In genomic region chr19:48338802-48339660, GRCh38 we compare ENCODE assay signal across 17 cellular contexts. TPM values are rescaled to one million over a fixed set of nuclear protein-coding genes. Genes with fewer than 3 reads are reported as not detected.
DNase-seq lines count a peak whose midpoint lies in the region; ATAC-seq, FAIRE-seq and TF ChIP-seq lines count a peak whose summit lies in the region.
"Had no signal": no experiment of that assay in that cellular context is flagged by ENCODE, and none has a peak within 500 bp of the region (broad histone marks: within the 10 kb centered on the region; RNA-seq: fewer than 3 reads in every experiment).

No MANE protein-coding gene starts in this region.

- no peak overlapping the region; the same call in 1 of the 2 replicates for H3K27ac ChIP-seq in HCT116 (ENCODE audit: low read depth, low read length)

- H3K9me3 Mint-ChIP-seq in activated T-helper 17 cell treated with anti-CD3 and anti-CD28 coated beads, Interleukin-2, amount 50 U/mL, for 72 hours = no peaks in the 10 kb centered on the region
- no peaks in the 10 kb centered on the region for H3K9me3 Mint-ChIP-seq in neural crest cell
- H3K9me3 Mint-ChIP-seq in progenitor cell of endocrine pancreas (ENCODE audit: low read depth) = no peaks in the 10 kb centered on the region
- H3K9me3 Mint-ChIP-seq: CD8-positive, alpha-beta T cell had no signal

- TF ChIP-seq CTCF in GM13976 (IDR thresholded peaks at IDR 0.05; ENCODE audit: borderline replicate concordance, control extremely low read depth, extremely low read depth, insufficient read depth, missing control alignments) (no peak), HCT116 (IDR thresholded peaks at IDR 0.05 in 2 of 3, conservative IDR thresholded peaks at IDR 0.05 in 1 of 3; ENCODE audit: borderline replicate concordance in 1 of 3, insufficient read depth in 1 of 3, low read depth in 2 of 3, low read length in 2 of 3) (peak in 1 of 3 experiments; percentile 15; a peak in 1 of 6 replicates), neural crest cell (conservative IDR thresholded peaks at IDR 0.05) (no peak), progenitor cell of endocrine pancreas (IDR thresholded peaks at IDR 0.05; ENCODE audit: unreplicated experiment) (no peak)

- H3K9me2 ChIP-seq in HCT116 (ENCODE audit: insufficient read depth) = no peaks in the 10 kb centered on the region

- no peak overlapping the region for H3K9ac ChIP-seq in HCT116 (ENCODE audit: low read length)

- CTCF ChIA-PET in HCT116 (lab: Charles Lee) = no interaction called here

- H3K4me1 ChIP-seq in HCT116 (ENCODE audit: control insufficient read depth in 1 of 2, insufficient read depth in 2 of 2, low read length in 2 of 2) = peaks cover 10 to 33% of the 10 kb centered on the region in 2 experiments

- no peak overlapping the region for H3K4me2 ChIP-seq in HCT116 (ENCODE audit: low read length)

- RAD21 ChIA-PET in HCT116 (lab: Charles Lee; ENCODE audit: low non-redundant PET in 1 of 2, low total read pairs in 2 of 2, uncharacterized antibody in 2 of 2, unreplicated experiment in 2 of 2) = no interaction called here

- peak; percentile 10 for DNase-seq in GM13976 (ENCODE audit: low spot score)
- no peak for DNase-seq in HCT116 (ENCODE audit: low read depth, low spot score)
- no peak for DNase-seq in neural crest cell (ENCODE audit: low read depth, low spot score)
- DNase-seq in activated CD4-positive, CD25-positive, alpha-beta regulatory T cell (lab: John Stamatoyannopoulos, UW) = no peak
- DNase-seq in GM12891 (ENCODE audit: insufficient read length, low spot score) = no peak
- no peak for DNase-seq in progenitor cell of endocrine pancreas (ENCODE audit: low spot score, unreplicated experiment)
- DNase-seq: C1 segment of cervical spinal cord; CD8-positive, alpha-beta T cell; DND-41; Kasumi-1; NCI-H1417; NCI-H1694 treated with DMSO at 0.1 percent for 48 hours had no signal

- intact Hi-C loops in HCT116 (cut with micrococcal nuclease) = no loop called here

- H3K4me3 ChIP-seq in HCT116 (replicated peaks in 1 of 2; ENCODE audit: low read depth in 1 of 2, low read length in 2 of 2) = no peak overlapping the region
- H3K4me3 ChIP-seq: GM12878 had no signal

- POLR2A ChIA-PET in HCT116 (lab: Charles Lee) = interaction anchor here (0.6 kb wide), 1 partner anchor 25 kb away, joined by 4 read pairs; the partner anchor contains the start of genes SYNGR4 and TMEM143

- peaks cover 6% of the 10 kb centered on the region for H3K4me1 Mint-ChIP-seq in activated T-helper 17 cell treated with anti-CD3 and anti-CD28 coated beads, Interleukin-2, amount 50 U/mL, for 72 hours
- peaks cover 8% of the 10 kb centered on the region for H3K4me1 Mint-ChIP-seq in neural crest cell
- no peaks in the 10 kb centered on the region for H3K4me1 Mint-ChIP-seq in progenitor cell of endocrine pancreas (ENCODE audit: low read depth)

- H3K9me3 ChIP-seq in HCT116 (ENCODE audit: control insufficient read depth in 1 of 2, insufficient read depth in 1 of 2, low read depth in 1 of 2, low read length in 2 of 2) = no peaks in the 10 kb centered on the region

- no peaks in the 10 kb centered on the region for H3K27me3 ChIP-seq in HCT116 (ENCODE audit: insufficient read depth, low read length)

- ATAC-seq in HCT116 = no peak
- ATAC-seq in activated T-helper 17 cell treated with anti-CD3 and anti-CD28 coated beads, Interleukin-2, amount 50 U/mL, for 72 hours (replicated peaks) = no peak
- ATAC-seq in HG02970 (IDR thresholded peaks at IDR 0.05; ENCODE audit: low FRiP score, unreplicated experiment) = no peak
- ATAC-seq: CD8-positive, alpha-beta T cell; GM12878; Panc1 had no signal

- TF ChIP-seq POLR2A in HCT116 (IDR thresholded peaks at IDR 0.05; ENCODE audit: borderline replicate concordance, extremely low read depth, insufficient read depth, insufficient read length) (no peak), GM12891 (IDR thresholded peaks at IDR 0.05; ENCODE audit: low read depth, low read length) (no peak)

- no peaks in the 10 kb centered on the region for H3K36me3 Mint-ChIP-seq in activated T-helper 17 cell treated with anti-CD3 and anti-CD28 coated beads, Interleukin-2, amount 50 U/mL, for 72 hours (ENCODE audit: low read depth)
- H3K36me3 Mint-ChIP-seq in neural crest cell (ENCODE audit: low read depth) (no peaks in the 10 kb centered on the region), progenitor cell of endocrine pancreas (ENCODE audit: insufficient read depth) (no peaks in the 10 kb centered on the region)

- no peaks in the 10 kb centered on the region for H3K36me3 ChIP-seq in HCT116 (ENCODE audit: control insufficient read depth in 1 of 2, insufficient read depth in 2 of 2, low read length in 2 of 2)

- no TSS peak for BruUV-seq in HCT116 (replicated peaks; lab: Mats Ljungman, UMichigan)

- H2AFZ ChIP-seq in HCT116 (ENCODE audit: low read depth, low read length, poor library complexity, severe bottlenecking) = no peak overlapping the region

- H3K27ac Mint-ChIP-seq in activated T-helper 17 cell treated with anti-CD3 and anti-CD28 coated beads, Interleukin-2, amount 50 U/mL, for 72 hours = peak overlapping the region; percentile 72
- H3K27ac Mint-ChIP-seq in neural crest cell (ENCODE audit: unreplicated experiment) = peak overlapping the region; percentile 27
- H3K27ac Mint-ChIP-seq in progenitor cell of endocrine pancreas = no peak overlapping the region
- H3K27ac Mint-ChIP-seq: CD8-positive, alpha-beta T cell had no signal

- H4K20me1 ChIP-seq in HCT116 (ENCODE audit: insufficient read depth) = no peaks in the 10 kb centered on the region

- peak; percentile 46; the same call in 1 of the 2 replicates for TF ChIP-seq RAD21 in HCT116 (IDR thresholded peaks at IDR 0.05; ENCODE audit: low read depth)

- FAIRE-seq in GM12891 (lab: Jason Lieb, UNC) = no peak
- FAIRE-seq: GM12878 had no signal

- H3K4me3 Mint-ChIP-seq in activated T-helper 17 cell treated with anti-CD3 and anti-CD28 coated beads, Interleukin-2, amount 50 U/mL, for 72 hours = no peak overlapping the region
- H3K4me3 Mint-ChIP-seq in neural crest cell = no peak overlapping the region
- H3K4me3 Mint-ChIP-seq in progenitor cell of endocrine pancreas (ENCODE audit: low read depth) = no peak overlapping the region
- H3K4me3 Mint-ChIP-seq: CD8-positive, alpha-beta T cell had no signal

- H3K27me3 Mint-ChIP-seq in activated T-helper 17 cell treated with anti-CD3 and anti-CD28 coated beads, Interleukin-2, amount 50 U/mL, for 72 hours = no peaks in the 10 kb centered on the region
- H3K27me3 Mint-ChIP-seq in neural crest cell (ENCODE audit: low read depth) (peaks cover 3% of the 10 kb centered on the region), progenitor cell of endocrine pancreas (no peaks in the 10 kb centered on the region)

- no peaks in the 10 kb centered on the region for H3K79me2 ChIP-seq in HCT116 (ENCODE audit: insufficient read depth, low read length)

- in situ Hi-C loops in GM13976 (cut with MboI; ENCODE audit: low sequenced_read_pairs, unreplicated experiment) = no loop called here

TF ChIP-seq in HCT116, 20 proteins besides CTCF, POLR2A, EP300 and RAD21 (continues in another document):
- TF ChIP-seq ATF3 (IDR thresholded peaks at IDR 0.05) = no peak
- TF ChIP-seq ELF1 (IDR thresholded peaks at IDR 0.05; ENCODE audit: borderline replicate concordance, low read depth) = no peak
- no peak for TF ChIP-seq ZFX (IDR thresholded peaks at IDR 0.05)
- TF ChIP-seq JUND (IDR thresholded peaks at IDR 0.05) = no peak
- no peak for TF ChIP-seq SRF (IDR thresholded peaks at IDR 0.05; ENCODE audit: low read depth)

TF ChIP-seq in GM12891, 5 proteins besides CTCF, POLR2A, EP300 and RAD21:
- TF ChIP-seq SPI1 (IDR thresholded peaks at IDR 0.05; ENCODE audit: low read depth, low read length) (no peak), PAX5 (IDR thresholded peaks at IDR 0.05; ENCODE audit: insufficient read depth, low read length, severe bottlenecking) (no peak), TAF1 (IDR thresholded peaks at IDR 0.05; ENCODE audit: low read depth, low read length) (no peak), POU2F2 (IDR thresholded peaks at IDR 0.05; ENCODE audit: low read depth, low read length) (no peak), POLR2AphosphoS5 (IDR thresholded peaks at IDR 0.05; ENCODE audit: low read depth, low read length) (no peak)

RNA-seq across cellular contexts. Expression of gene EMP3, which starts 13.7 kb away (rescaled TPM):
- total RNA-seq in HCT116 (2021; ENCODE audit: unreplicated experiment) (92.9 TPM), neural crest cell (27.4 and 30.5 TPM in 2 replicates), progenitor cell of endocrine pancreas (2.9 and 3.8 TPM in 2 replicates)
- 191 and 197 TPM in 2 replicates for polyA plus RNA-seq in HCT116 (2012)
- 100 to 1,000 TPM; 190 to 192 TPM for total RNA-seq in activated T-helper 17 cell treated with anti-CD3 and anti-CD28 coated beads, Interleukin-2, amount 50 U/mL, for 72 hours
- polyA plus RNA-seq in GM12891 (2012; ENCODE audit: low read depth, missing spikeins) = 96.4 TPM

RNA-seq across cellular contexts. Expression of gene TMEM143, which starts 24.7 kb away (rescaled TPM):
- total RNA-seq in HCT116 (2021; ENCODE audit: unreplicated experiment) (13.2 TPM), neural crest cell (6.8 and 8.4 TPM in 2 replicates), progenitor cell of endocrine pancreas (9.5 and 10.3 TPM in 2 replicates)
- polyA plus RNA-seq in HCT116 (2012) = 10.1 and 10.6 TPM in 2 replicates
- total RNA-seq in activated T-helper 17 cell treated with anti-CD3 and anti-CD28 coated beads, Interleukin-2, amount 50 U/mL, for 72 hours = 10 to 100 TPM; 20.5 to 33.7 TPM
- 11.0 TPM for polyA plus RNA-seq in GM12891 (2012; ENCODE audit: low read depth, missing spikeins)

RNA-seq across cellular contexts. Expression of gene SYNGR4, which starts 25.1 kb away (rescaled TPM):
- total RNA-seq in HCT116 (2021; ENCODE audit: unreplicated experiment) (0.49 TPM), neural crest cell (not detected in 2 replicates), progenitor cell of endocrine pancreas (not detected in 2 replicates)
- polyA plus RNA-seq in HCT116 (2012) = 0.44 and 0.62 TPM in 2 replicates
- total RNA-seq in activated T-helper 17 cell treated with anti-CD3 and anti-CD28 coated beads, Interleukin-2, amount 50 U/mL, for 72 hours = not detected
- polyA plus RNA-seq in GM12891 (2012; ENCODE audit: low read depth, missing spikeins) = 0.18 TPM
- total RNA-seq: CD8-positive, alpha-beta T cell; MCF 10A had no signal

RNA-seq across cellular contexts. Expression of gene KDELR1, which starts 52.3 kb away (rescaled TPM):
- total RNA-seq in HCT116 (2021; ENCODE audit: unreplicated experiment) = 212 TPM
- polyA plus RNA-seq in HCT116 (2012) = 235 and 236 TPM in 2 replicates
- 10 to 100 TPM; 73.8 to 97.0 TPM for total RNA-seq in activated T-helper 17 cell treated with anti-CD3 and anti-CD28 coated beads, Interleukin-2, amount 50 U/mL, for 72 hours
- 163 and 172 TPM in 2 replicates for total RNA-seq in neural crest cell
- 42.8 TPM for polyA plus RNA-seq in GM12891 (2012; ENCODE audit: low read depth, missing spikeins)
- total RNA-seq in progenitor cell of endocrine pancreas = 207 and 213 TPM in 2 replicates

RNA-seq across cellular contexts. Expression of gene GRIN2D, which starts 54.4 kb away (rescaled TPM):
- total RNA-seq in HCT116 (2021; ENCODE audit: unreplicated experiment) (26.2 TPM), neural crest cell (0.68 and 0.75 TPM in 2 replicates), progenitor cell of endocrine pancreas (0.22 and 0.34 TPM in 2 replicates)
- polyA plus RNA-seq in HCT116 (2012) = 25.2 and 27.0 TPM in 2 replicates
- total RNA-seq in activated T-helper 17 cell treated with anti-CD3 and anti-CD28 coated beads, Interleukin-2, amount 50 U/mL, for 72 hours = 1 to 10 TPM in 1 of 2 donors, under 1 TPM in 1; 0.28 to 1.2 TPM
- polyA plus RNA-seq in GM12891 (2012; ENCODE audit: low read depth, missing spikeins) = 0.40 TPM
- total RNA-seq: CD8-positive, alpha-beta T cell had no signal
